In genomic region chr22:49517721-49518120, GRCh38 we compare ENCODE assay signal across 16 cellular contexts.
"Had no signal": no experiment of that assay in that cellular context is flagged by ENCODE, and none has a peak within 500 bp of the region (broad histone marks: within the 10 kb centered on the region; RNA-seq: fewer than 3 reads in every experiment).

No MANE protein-coding gene starts in this region.

- H3K4me3 Mint-ChIP-seq: immature natural killer cell; memory B cell; natural killer cell treated with Interleukin-12 subunit alpha and Interleukin-12 subunit beta and Interleukin-15 and Interleukin-18, amount 100 ng/mL, for 72 hours had no signal

- H3K27ac Mint-ChIP-seq: immature natural killer cell; memory B cell; natural killer cell treated with Interleukin-12 subunit alpha and Interleukin-12 subunit beta and Interleukin-15 and Interleukin-18, amount 100 ng/mL, for 72 hours; progenitor cell of endocrine pancreas had no signal

- H3K27me3 ChIP-seq: colonic mucosa had no signal

- H3K36me3 ChIP-seq: colonic mucosa, esophagus squamous epithelium, neutrophil had no signal

- DNase-seq: colonic mucosa; dermis blood vessel endothelial cell; esophagus squamous epithelium; foreskin fibroblast; immature natural killer cell; kidney; left cardiac atrium; midbrain; right cardiac atrium; stimulated activated CD4-positive, alpha-beta T cell treated with anti-CD3 and anti-CD28 coated beads, Interleukin-2, amount 100 ng/mL, for 48 hours; trophoblast cell had no signal

- H3K9me3 ChIP-seq: colonic mucosa, esophagus squamous epithelium, neutrophil had no signal

- H3K27me3 Mint-ChIP-seq: memory B cell; natural killer cell treated with Interleukin-12 subunit alpha and Interleukin-12 subunit beta and Interleukin-15 and Interleukin-18, amount 100 ng/mL, for 72 hours had no signal

- H3K4me1 ChIP-seq: colonic mucosa, esophagus squamous epithelium had no signal

- H3K36me3 Mint-ChIP-seq: immature natural killer cell; natural killer cell treated with Interleukin-12 subunit alpha and Interleukin-12 subunit beta and Interleukin-15 and Interleukin-18, amount 100 ng/mL, for 72 hours had no signal

- H3K4me3 ChIP-seq: colonic mucosa, esophagus squamous epithelium, smooth muscle cell had no signal

- H3K9me3 Mint-ChIP-seq: natural killer cell treated with Interleukin-12 subunit alpha and Interleukin-12 subunit beta and Interleukin-15 and Interleukin-18, amount 100 ng/mL, for 72 hours had no signal

- H3K27ac ChIP-seq: colonic mucosa, esophagus squamous epithelium, neutrophil had no signal

- ATAC-seq: left cardiac atrium; natural killer cell treated with Interleukin-12 subunit alpha and Interleukin-12 subunit beta and Interleukin-15 and Interleukin-18, amount 100 ng/mL, for 72 hours; right cardiac atrium had no signal
